8 cellular contexts compared by ENCODE assay signal in genomic region chr3:152556731-152557254, GRCh38.
DNase-seq lines count a peak whose midpoint lies in the region; ATAC-seq lines count a peak whose summit lies in the region.

No MANE protein-coding gene starts in this region.

- no peaks in the 10 kb centered on the region for H3K27me3 Mint-ChIP-seq in stimulated activated naive CD8-positive, alpha-beta T cell treated with anti-CD3 and anti-CD28 coated beads, Interleukin-15, amount 100 ng/mL, for 72 hours

- H3K4me1 Mint-ChIP-seq in stimulated activated naive CD8-positive, alpha-beta T cell treated with anti-CD3 and anti-CD28 coated beads, Interleukin-15, amount 100 ng/mL, for 72 hours, result peaks cover 12% of the 10 kb centered on the region

- ATAC-seq in GM21390 (IDR thresholded peaks at IDR 0.05; ENCODE audit: unreplicated experiment) (peak; percentile 82), GM18873 (IDR thresholded peaks at IDR 0.05; ENCODE audit: low FRiP score, unreplicated experiment) (no peak)
- peak; percentile 86 for ATAC-seq in stimulated activated naive CD8-positive, alpha-beta T cell treated with anti-CD3 and anti-CD28 coated beads, Interleukin-15, amount 100 ng/mL, for 72 hours

- in situ Hi-C loops in ACHN (cut with HindIII; ENCODE audit: low pct_ligation_motif_present, low pct_unique_long_range_greater_than_20kb, low sequenced_read_pairs), result no loop called here

- DNase-seq in ACHN (peak; percentile 44), Kasumi-1 (lab: John Stamatoyannopoulos, UW) (peak; percentile 63 to 71), glomerular visceral epithelial cell (ENCODE audit: extremely low spot score) (peak; percentile 4), amniotic stem cell (lab: John Stamatoyannopoulos, UW) (no peak), NCI-H187 (lab: John Stamatoyannopoulos, UW) (no peak)
- DNase-seq in stimulated activated naive CD8-positive, alpha-beta T cell treated with anti-CD3 and anti-CD28 coated beads, Interleukin-15, amount 100 ng/mL, for 72 hours, result no peak

- no peak overlapping the region for H3K4me3 Mint-ChIP-seq in stimulated activated naive CD8-positive, alpha-beta T cell treated with anti-CD3 and anti-CD28 coated beads, Interleukin-15, amount 100 ng/mL, for 72 hours

- H3K9me3 Mint-ChIP-seq in stimulated activated naive CD8-positive, alpha-beta T cell treated with anti-CD3 and anti-CD28 coated beads, Interleukin-15, amount 100 ng/mL, for 72 hours, result no peaks in the 10 kb centered on the region

- no peak overlapping the region for H3K27ac Mint-ChIP-seq in stimulated activated naive CD8-positive, alpha-beta T cell treated with anti-CD3 and anti-CD28 coated beads, Interleukin-15, amount 100 ng/mL, for 72 hours

Comparison
In these comparisons a context has a peak if more than half of its experiments do, and no peak if none do; other contexts are left out.
1. DNase-seq: peak in ACHN (single experiment), Kasumi-1 (2 of 2) and glomerular visceral epithelial cell (single experiment); none in stimulated activated naive CD8-positive, alpha-beta T cell treated with anti-CD3 and anti-CD28 coated beads, Interleukin-15, amount 100 ng/mL, for 72 hours (0 of 2), amniotic stem cell (single experiment) and NCI-H187 (0 of 2).